ENCODE assay signal across 30 cellular contexts in the genomic region with DNA sequence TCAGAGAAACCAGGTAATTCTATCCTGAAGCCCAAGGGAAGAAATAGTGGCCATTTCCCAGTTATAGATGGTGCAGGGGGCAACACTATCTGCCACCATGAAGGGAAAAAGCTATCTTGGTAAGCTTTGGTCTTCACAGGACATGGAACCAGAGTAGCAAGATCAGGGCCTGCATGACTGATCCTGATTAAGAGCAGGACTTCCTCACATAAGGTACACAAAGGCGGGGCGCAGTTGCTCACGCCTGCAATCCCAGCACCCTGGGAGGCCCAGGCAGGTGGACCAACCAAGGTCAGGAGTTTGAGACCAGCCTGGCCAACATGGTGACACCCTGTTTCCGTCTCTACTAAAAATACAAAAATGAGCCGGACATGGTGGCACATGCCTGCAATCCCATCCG.
"Had no signal": no experiment of that assay in that cellular context is flagged by ENCODE, and none has a peak within 500 bp of the region (broad histone marks: within the 10 kb centered on the region; RNA-seq: fewer than 3 reads in every experiment).

No MANE protein-coding gene starts in this region.

- H3K9me3 Mint-ChIP-seq: naive thymus-derived CD8-positive, alpha-beta T cell; natural killer cell treated with Interleukin-12 subunit alpha and Interleukin-12 subunit beta and Interleukin-15 and Interleukin-18, amount 100 ng/mL, for 72 hours; stimulated activated memory B cell treated with anti-CD40 and anti-IgM and Interleukin-4, amounts not matched to agents 10 μg/mL and 1 μg/mL and 100 μg/mL, for 72 hours; stimulated activated naive CD8-positive, alpha-beta T cell treated with anti-CD3 and anti-CD28 coated beads, Interleukin-15, amount 100 ng/mL, for 72 hours had no signal

- H3K36me3 Mint-ChIP-seq: naive thymus-derived CD8-positive, alpha-beta T cell; natural killer cell treated with Interleukin-12 subunit alpha and Interleukin-12 subunit beta and Interleukin-15 and Interleukin-18, amount 100 ng/mL, for 72 hours; stimulated activated memory B cell treated with anti-CD40 and anti-IgM and Interleukin-4, amounts not matched to agents 10 μg/mL and 1 μg/mL and 100 μg/mL, for 72 hours; type B pancreatic cell had no signal

- H3K27me3 ChIP-seq: neutrophil, right lobe of liver, sigmoid colon, spleen, suprapubic skin, testis, tibial artery, transverse colon, upper lobe of right lung, uterus had no signal

- H3K36me3 ChIP-seq: neutrophil, pancreas, right lobe of liver, sigmoid colon, spleen, suprapubic skin, tibial artery, transverse colon, upper lobe of right lung, uterus had no signal

- ATAC-seq: naive thymus-derived CD8-positive, alpha-beta T cell; natural killer cell treated with Interleukin-12 subunit alpha and Interleukin-12 subunit beta and Interleukin-15 and Interleukin-18, amount 100 ng/mL, for 72 hours; pancreas; psoas muscle; right cardiac atrium; right lobe of liver; stimulated activated memory B cell treated with anti-CD40 and anti-IgM and Interleukin-4, amounts not matched to agents 10 μg/mL and 1 μg/mL and 100 μg/mL, for 72 hours; stimulated activated naive CD8-positive, alpha-beta T cell treated with anti-CD3 and anti-CD28 coated beads, Interleukin-15, amount 100 ng/mL, for 72 hours; stimulated activated naive CD8-positive, alpha-beta T cell treated with anti-CD3 and anti-CD28 coated beads, Interleukin-15, Interleukin-2, amounts not matched to agents 100 U/mL and 50 U/mL, for 24 hours; upper lobe of right lung had no signal

- H3K9me3 ChIP-seq: neutrophil, pancreas, psoas muscle, right lobe of liver, sigmoid colon, spleen, suprapubic skin, testis, tibial artery, transverse colon, upper lobe of right lung, uterus had no signal

- H3K27ac ChIP-seq: neutrophil, pancreas, psoas muscle, right lobe of liver, sigmoid colon, spleen, suprapubic skin, testis, tibial artery, transverse colon, upper lobe of right lung, uterus had no signal

- DNase-seq: naive thymus-derived CD8-positive, alpha-beta T cell; nephron progenitor cell; nucleus accumbens; pancreas; psoas muscle; right cardiac atrium; right lobe of liver; sigmoid colon; spleen; stimulated activated CD4-positive, alpha-beta T cell treated with anti-CD3 and anti-CD28 coated beads, Interleukin-12 subunit alpha, Interleukin-12 subunit beta, amount 100 ng/mL, for 4 hours; stimulated activated CD4-positive, alpha-beta T cell treated with anti-CD3 and anti-CD28 coated beads, Interleukin-1b, Interleukin-23, amount 100 ng/mL, for 48 hours; stimulated activated CD4-positive, alpha-beta T cell treated with anti-CD3 and anti-CD28 coated beads, Interleukin-4, amount 100 ng/mL, for 1 hour; stimulated activated CD4-positive, alpha-beta T cell treated with anti-CD3 and anti-CD28 coated beads, Interleukin-4, amount 100 ng/mL, for 4 hours; stimulated activated CD8-positive, alpha-beta memory T cell treated with anti-CD3 and anti-CD28 coated beads, Interleukin-4, amount 100 ng/mL, for 48 hours; stimulated activated naive CD4-positive, alpha-beta T cell; stimulated activated naive CD8-positive, alpha-beta T cell treated with anti-CD3 and anti-CD28 coated beads, Interleukin-15, amount 100 ng/mL, for 72 hours; stimulated activated naive CD8-positive, alpha-beta T cell treated with anti-CD3 and anti-CD28 coated beads, Interleukin-15, Interleukin-2, amounts not matched to agents 100 U/mL and 50 U/mL, for 24 hours; substantia nigra; testis; tibial artery; transverse colon; upper lobe of right lung; uterus had no signal

- FAIRE-seq: pancreas had no signal

- H3K4me1 ChIP-seq: pancreas, psoas muscle, right lobe of liver, testis, uterus had no signal

- H3K4me2 ChIP-seq: smooth muscle cell had no signal

- H3K27ac Mint-ChIP-seq: natural killer cell treated with Interleukin-12 subunit alpha and Interleukin-12 subunit beta and Interleukin-15 and Interleukin-18, amount 100 ng/mL, for 72 hours; nephron progenitor cell; stimulated activated memory B cell treated with anti-CD40 and anti-IgM and Interleukin-4, amounts not matched to agents 10 μg/mL and 1 μg/mL and 100 μg/mL, for 72 hours; stimulated activated naive CD8-positive, alpha-beta T cell treated with anti-CD3 and anti-CD28 coated beads, Interleukin-15, amount 100 ng/mL, for 72 hours; type B pancreatic cell had no signal

- H3K4me3 ChIP-seq: pancreas, psoas muscle, right lobe of liver, sigmoid colon, smooth muscle cell, spleen, suprapubic skin, testis, tibial artery, transverse colon, upper lobe of right lung, uterus had no signal

- H3K4me3 Mint-ChIP-seq: naive thymus-derived CD8-positive, alpha-beta T cell; natural killer cell treated with Interleukin-12 subunit alpha and Interleukin-12 subunit beta and Interleukin-15 and Interleukin-18, amount 100 ng/mL, for 72 hours; nephron progenitor cell; neural crest cell; stimulated activated memory B cell treated with anti-CD40 and anti-IgM and Interleukin-4, amounts not matched to agents 10 μg/mL and 1 μg/mL and 100 μg/mL, for 72 hours; stimulated activated naive CD8-positive, alpha-beta T cell treated with anti-CD3 and anti-CD28 coated beads, Interleukin-15, amount 100 ng/mL, for 72 hours; type B pancreatic cell had no signal

- H3K27me3 Mint-ChIP-seq: naive thymus-derived CD8-positive, alpha-beta T cell; stimulated activated memory B cell treated with anti-CD40 and anti-IgM and Interleukin-4, amounts not matched to agents 10 μg/mL and 1 μg/mL and 100 μg/mL, for 72 hours; stimulated activated naive CD8-positive, alpha-beta T cell treated with anti-CD3 and anti-CD28 coated beads, Interleukin-15, amount 100 ng/mL, for 72 hours; type B pancreatic cell had no signal
